In the genomic region with DNA sequence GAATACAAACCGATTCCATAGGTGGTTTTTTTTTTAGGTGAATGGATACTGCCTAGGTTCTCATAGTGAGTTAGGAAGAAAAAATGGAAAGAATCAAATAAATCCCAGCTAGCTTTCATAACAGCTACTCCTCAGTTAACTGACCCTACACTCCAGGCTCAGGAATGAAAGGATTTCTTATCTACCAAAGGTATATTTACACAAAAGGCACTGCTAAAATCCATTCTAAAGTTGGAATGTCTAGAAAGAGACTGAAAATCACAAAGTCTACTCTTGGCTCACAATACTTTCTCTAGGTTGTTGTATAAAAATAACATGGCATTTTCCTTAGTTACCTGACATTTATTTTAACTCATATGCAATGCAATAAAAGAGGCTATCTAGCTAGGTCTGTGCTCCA, we compare ENCODE assay signal across 8 cellular contexts.
"Had no signal": no experiment of that assay in that cellular context is flagged by ENCODE, and none has a peak within 500 bp of the region (broad histone marks: within the 10 kb centered on the region; RNA-seq: fewer than 3 reads in every experiment).

No MANE protein-coding gene starts in this region.

- ATAC-seq: GM23338 had no signal

- H3K4me1 Mint-ChIP-seq: GM23338, H9, IgD-negative memory B cell had no signal

- H3K27me3 Mint-ChIP-seq: IgD-negative memory B cell had no signal

- H3K9me3 Mint-ChIP-seq: GM23338, H9 had no signal

- H3K4me3 Mint-ChIP-seq: GM23338, H9, IgD-negative memory B cell had no signal

- H3K4me3 ChIP-seq: GM23338 had no signal

- H2AFZ ChIP-seq: GM23338 had no signal

- FAIRE-seq: H1, H54, HTR-8/SVneo had no signal

- H3K36me3 Mint-ChIP-seq: IgD-negative memory B cell had no signal

- DNase-seq: H9, HCEC 1CT, KBM-7 had no signal

- H3K27ac Mint-ChIP-seq: GM23338, H9, IgD-negative memory B cell had no signal

- H3K4me2 ChIP-seq: GM23338 had no signal
